Comparison of ENCODE assay signal across 1 cellular context in the genomic region with DNA sequence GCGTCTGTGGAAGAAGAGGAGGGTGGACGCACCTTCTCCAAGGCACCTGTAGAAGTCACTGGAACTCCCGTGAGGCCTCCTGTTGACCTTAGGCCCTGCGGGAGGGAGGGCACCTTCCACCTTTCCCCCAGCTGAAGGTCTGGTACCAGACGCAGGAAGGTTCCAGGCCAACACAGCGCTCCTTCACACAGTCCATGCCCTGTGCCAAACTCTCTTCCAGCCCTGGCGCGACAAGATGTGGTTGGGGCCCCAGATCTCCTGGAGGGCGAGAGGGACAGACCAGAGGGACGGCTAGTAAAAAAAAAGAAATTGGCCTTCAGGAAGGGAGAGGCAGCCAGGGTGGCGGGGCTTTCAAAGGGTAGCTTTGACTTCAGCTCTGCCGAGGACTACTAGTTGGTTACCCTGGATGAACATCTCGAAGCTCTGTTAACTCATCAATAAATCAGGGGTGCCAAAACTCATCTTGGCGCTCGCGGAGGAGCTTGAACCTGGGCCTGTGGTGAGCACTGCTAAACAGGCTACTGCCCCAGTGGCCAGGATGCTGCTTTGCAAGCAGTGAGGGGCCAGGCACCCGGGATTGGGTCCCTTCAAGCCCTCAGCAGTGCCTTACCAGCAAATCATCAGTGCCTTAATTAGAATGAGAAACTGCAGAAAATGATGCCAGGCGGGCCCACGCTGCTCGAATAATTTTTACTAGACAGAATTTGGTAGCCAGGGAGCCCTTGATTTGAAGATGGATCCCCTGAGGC.
TF ChIP-seq lines count a peak whose summit lies in the region.

No MANE protein-coding gene starts in this region.

TF ChIP-seq in GM23338, 12 proteins besides CTCF, POLR2A, EP300 and RAD21 (continued from another document):
- TF ChIP-seq, protein P1, sequence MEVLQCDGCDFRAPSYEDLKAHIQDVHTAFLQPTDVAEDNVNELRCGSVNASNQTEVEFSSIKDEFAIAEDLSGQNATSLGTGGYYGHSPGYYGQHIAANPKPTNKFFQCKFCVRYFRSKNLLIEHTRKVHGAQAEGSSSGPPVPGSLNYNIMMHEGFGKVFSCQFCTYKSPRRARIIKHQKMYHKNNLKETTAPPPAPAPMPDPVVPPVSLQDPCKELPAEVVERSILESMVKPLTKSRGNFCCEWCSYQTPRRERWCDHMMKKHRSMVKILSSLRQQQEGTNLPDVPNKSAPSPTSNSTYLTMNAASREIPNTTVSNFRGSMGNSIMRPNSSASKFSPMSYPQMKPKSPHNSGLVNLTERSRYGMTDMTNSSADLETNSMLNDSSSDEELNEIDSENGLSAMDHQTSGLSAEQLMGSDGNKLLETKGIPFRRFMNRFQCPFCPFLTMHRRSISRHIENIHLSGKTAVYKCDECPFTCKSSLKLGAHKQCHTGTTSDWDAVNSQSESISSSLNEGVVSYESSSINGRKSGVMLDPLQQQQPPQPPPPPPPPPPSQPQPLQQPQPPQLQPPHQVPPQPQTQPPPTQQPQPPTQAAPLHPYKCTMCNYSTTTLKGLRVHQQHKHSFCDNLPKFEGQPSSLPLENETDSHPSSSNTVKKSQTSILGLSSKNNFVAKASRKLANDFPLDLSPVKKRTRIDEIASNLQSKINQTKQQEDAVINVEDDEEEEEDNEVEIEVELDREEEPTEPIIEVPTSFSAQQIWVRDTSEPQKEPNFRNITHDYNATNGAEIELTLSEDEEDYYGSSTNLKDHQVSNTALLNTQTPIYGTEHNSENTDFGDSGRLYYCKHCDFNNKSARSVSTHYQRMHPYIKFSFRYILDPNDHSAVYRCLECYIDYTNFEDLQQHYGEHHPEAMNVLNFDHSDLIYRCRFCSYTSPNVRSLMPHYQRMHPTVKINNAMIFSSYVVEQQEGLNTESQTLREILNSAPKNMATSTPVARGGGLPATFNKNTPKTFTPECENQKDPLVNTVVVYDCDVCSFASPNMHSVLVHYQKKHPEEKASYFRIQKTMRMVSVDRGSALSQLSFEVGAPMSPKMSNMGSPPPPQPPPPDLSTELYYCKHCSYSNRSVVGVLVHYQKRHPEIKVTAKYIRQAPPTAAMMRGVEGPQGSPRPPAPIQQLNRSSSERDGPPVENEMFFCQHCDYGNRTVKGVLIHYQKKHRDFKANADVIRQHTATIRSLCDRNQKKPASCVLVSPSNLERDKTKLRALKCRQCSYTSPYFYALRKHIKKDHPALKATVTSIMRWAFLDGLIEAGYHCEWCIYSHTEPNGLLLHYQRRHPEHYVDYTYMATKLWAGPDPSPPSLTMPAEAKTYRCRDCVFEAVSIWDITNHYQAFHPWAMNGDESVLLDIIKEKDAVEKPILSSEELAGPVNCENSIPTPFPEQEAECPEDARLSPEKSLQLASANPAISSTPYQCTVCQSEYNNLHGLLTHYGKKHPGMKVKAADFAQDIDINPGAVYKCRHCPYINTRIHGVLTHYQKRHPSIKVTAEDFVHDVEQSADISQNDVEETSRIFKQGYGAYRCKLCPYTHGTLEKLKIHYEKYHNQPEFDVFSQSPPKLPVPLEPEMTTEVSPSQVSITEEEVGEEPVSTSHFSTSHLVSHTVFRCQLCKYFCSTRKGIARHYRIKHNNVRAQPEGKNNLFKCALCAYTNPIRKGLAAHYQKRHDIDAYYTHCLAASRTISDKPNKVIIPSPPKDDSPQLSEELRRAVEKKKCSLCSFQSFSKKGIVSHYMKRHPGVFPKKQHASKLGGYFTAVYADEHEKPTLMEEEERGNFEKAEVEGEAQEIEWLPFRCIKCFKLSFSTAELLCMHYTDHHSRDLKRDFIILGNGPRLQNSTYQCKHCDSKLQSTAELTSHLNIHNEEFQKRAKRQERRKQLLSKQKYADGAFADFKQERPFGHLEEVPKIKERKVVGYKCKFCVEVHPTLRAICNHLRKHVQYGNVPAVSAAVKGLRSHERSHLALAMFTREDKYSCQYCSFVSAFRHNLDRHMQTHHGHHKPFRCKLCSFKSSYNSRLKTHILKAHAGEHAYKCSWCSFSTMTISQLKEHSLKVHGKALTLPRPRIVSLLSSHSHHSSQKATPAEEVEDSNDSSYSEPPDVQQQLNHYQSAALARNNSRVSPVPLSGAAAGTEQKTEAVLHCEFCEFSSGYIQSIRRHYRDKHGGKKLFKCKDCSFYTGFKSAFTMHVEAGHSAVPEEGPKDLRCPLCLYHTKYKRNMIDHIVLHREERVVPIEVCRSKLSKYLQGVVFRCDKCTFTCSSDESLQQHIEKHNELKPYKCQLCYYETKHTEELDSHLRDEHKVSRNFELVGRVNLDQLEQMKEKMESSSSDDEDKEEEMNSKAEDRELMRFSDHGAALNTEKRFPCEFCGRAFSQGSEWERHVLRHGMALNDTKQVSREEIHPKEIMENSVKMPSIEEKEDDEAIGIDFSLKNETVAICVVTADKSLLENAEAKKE (CRISPR knock-in tag; IDR thresholded peaks at IDR 0.05) = no peak
- TF ChIP-seq, protein P2, sequence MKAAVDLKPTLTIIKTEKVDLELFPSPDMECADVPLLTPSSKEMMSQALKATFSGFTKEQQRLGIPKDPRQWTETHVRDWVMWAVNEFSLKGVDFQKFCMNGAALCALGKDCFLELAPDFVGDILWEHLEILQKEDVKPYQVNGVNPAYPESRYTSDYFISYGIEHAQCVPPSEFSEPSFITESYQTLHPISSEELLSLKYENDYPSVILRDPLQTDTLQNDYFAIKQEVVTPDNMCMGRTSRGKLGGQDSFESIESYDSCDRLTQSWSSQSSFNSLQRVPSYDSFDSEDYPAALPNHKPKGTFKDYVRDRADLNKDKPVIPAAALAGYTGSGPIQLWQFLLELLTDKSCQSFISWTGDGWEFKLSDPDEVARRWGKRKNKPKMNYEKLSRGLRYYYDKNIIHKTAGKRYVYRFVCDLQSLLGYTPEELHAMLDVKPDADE (IDR thresholded peaks at IDR 0.05) = no peak
- no peak for TF ChIP-seq JUNB (IDR thresholded peaks at IDR 0.05; ENCODE audit: unreplicated experiment)
- TF ChIP-seq POLR2AphosphoS5 (IDR thresholded peaks at IDR 0.05; ENCODE audit: low read depth) = peak; percentile 50; the same call in 1 of the 2 replicates
- no peak for TF ChIP-seq ZNF114 (CRISPR knock-in tag; IDR thresholded peaks at IDR 0.05)
